13 cellular contexts compared by ENCODE assay signal in genomic region chr2:229752970-229753729, GRCh38. TPM values are rescaled to one million over a fixed set of nuclear protein-coding genes. Genes with fewer than 3 reads are reported as not detected.
"Had no signal": no experiment of that assay in that cellular context is flagged by ENCODE, and none has a peak within 500 bp of the region (broad histone marks: within the 10 kb centered on the region; RNA-seq: fewer than 3 reads in every experiment).

No MANE protein-coding gene starts in this region.

- H3K9me3 ChIP-seq: pancreas, thyroid gland, uterus had no signal

- H3K27me3 ChIP-seq: pancreas, thyroid gland, uterus had no signal

- H3K4me3 ChIP-seq: pancreas, thyroid gland, uterus had no signal

- H3K36me3 ChIP-seq: pancreas, thyroid gland, uterus had no signal

- ATAC-seq: activated CD4-positive, CD25-positive, alpha-beta regulatory T cell treated with anti-CD3 and anti-CD28 coated beads, Interleukin-2, amount 50 U/mL, for 24 hours; activated naive CD8-positive, alpha-beta T cell treated with anti-CD3 and anti-CD28 coated beads, Interleukin-2, amount 50 U/mL, for 24 hours; naive thymus-derived CD8-positive, alpha-beta T cell; pancreas; stimulated activated memory B cell treated with anti-CD40 and anti-IgM and Interleukin-4, amounts not matched to agents 10 μg/mL and 1 μg/mL and 100 μg/mL, for 72 hours had no signal

- H3K27ac ChIP-seq: pancreas, thyroid gland, uterus had no signal

- DNase-seq: activated naive CD4-positive, alpha-beta T cell treated with Interleukin-2 at 50 U/mL for 16 hours; activated naive CD8-positive, alpha-beta T cell treated with anti-CD3 and anti-CD28 coated beads, Interleukin-2, amount 50 U/mL, for 24 hours; activated T-cell treated with anti-CD3 and anti-CD28 coated beads for 4 hours; aorta; endodermal cell; head of caudate nucleus; naive thymus-derived CD8-positive, alpha-beta T cell; pancreas; stimulated activated CD4-positive, alpha-beta T cell treated with anti-CD3 and anti-CD28 coated beads, Interleukin-2, amount 100 ng/mL, for 48 hours; thyroid gland; uterus had no signal

- H3K4me1 ChIP-seq: pancreas, thyroid gland, uterus had no signal

RNA-seq across cellular contexts. Expression of gene DNER, which starts 38.8 kb away (rescaled TPM):
- total RNA-seq: naive thymus-derived CD8-positive, alpha-beta T cell had no signal
- polyA plus RNA-seq: naive thymus-derived CD8-positive, alpha-beta T cell had no signal
